ENCODE assay signal across 28 cellular contexts in the genomic region with DNA sequence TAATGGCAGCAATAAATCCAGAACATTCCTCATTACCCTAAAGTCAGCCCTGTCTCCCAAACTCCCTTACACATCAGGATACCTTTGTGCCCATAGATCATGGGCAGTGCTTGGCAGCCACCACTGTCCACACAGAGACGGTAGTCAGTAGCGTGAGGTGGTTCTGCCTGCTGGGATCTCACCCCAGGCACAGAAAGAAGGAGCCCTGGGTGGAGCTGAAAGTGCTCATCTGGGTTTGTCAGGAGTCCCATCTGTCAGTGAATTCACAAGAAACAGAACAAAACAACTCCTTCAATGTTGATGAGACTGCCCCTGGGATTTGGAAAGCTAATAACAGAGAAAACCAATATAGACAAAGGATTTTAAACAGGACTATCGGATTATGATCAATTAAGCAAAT.
"Had no signal": no experiment of that assay in that cellular context is flagged by ENCODE, and none has a peak within 500 bp of the region (broad histone marks: within the 10 kb centered on the region; RNA-seq: fewer than 3 reads in every experiment).

No MANE protein-coding gene starts in this region.

- H3K36me3 Mint-ChIP-seq: activated naive CD8-positive, alpha-beta T cell treated with anti-CD3 and anti-CD28 coated beads, Interleukin-2, amount 10 ng/mL, durations not matched to agents 7 days and 5 days; brain; mesothelial cell of epicardium; naive B cell; WTC11 had no signal

- H3K4me1 Mint-ChIP-seq: brain, mesothelial cell of epicardium, nephron progenitor cell had no signal

- H3K36me3 ChIP-seq: ascending aorta, cardiac muscle cell, heart right ventricle, neutrophil, ovary, right lobe of liver, thoracic aorta, upper lobe of left lung, vagina had no signal

- H3K4me3 Mint-ChIP-seq: activated naive CD8-positive, alpha-beta T cell treated with anti-CD3 and anti-CD28 coated beads, Interleukin-2, amount 10 ng/mL, durations not matched to agents 7 days and 5 days; activated T-cell treated with anti-CD3 and anti-CD28 coated beads, Interleukin-2, amount 50 U/mL, for 24 hours; brain; effector memory CD8-positive, alpha-beta T cell; mesothelial cell of epicardium; naive B cell; nephron progenitor cell; WTC11 had no signal

- H3K4me3 ChIP-seq: ascending aorta, cardiac muscle cell, heart right ventricle, ovary, right lobe of liver, thoracic aorta, upper lobe of left lung, vagina had no signal

- H3K27ac Mint-ChIP-seq: activated naive CD8-positive, alpha-beta T cell treated with anti-CD3 and anti-CD28 coated beads, Interleukin-2, amount 10 ng/mL, durations not matched to agents 7 days and 5 days; activated T-cell treated with anti-CD3 and anti-CD28 coated beads, Interleukin-2, amount 50 U/mL, for 24 hours; activated T-helper 2 cell treated with anti-CD3 and anti-CD28 coated beads, Interferon-gamma antibody, Interleukin-2, Interleukin-4, amounts not matched to agents 10 μg/mL and 5 μg/mL and 100 μg/mL, durations not matched to agents 14 hours and 24 hours and 36 hours; effector memory CD8-positive, alpha-beta T cell; mesothelial cell of epicardium; naive B cell; nephron progenitor cell; progenitor cell of endocrine pancreas; WTC11 had no signal

- H3K27me3 ChIP-seq: ascending aorta, cardiac muscle cell, neutrophil, ovary, right lobe of liver, upper lobe of left lung, vagina had no signal

- ATAC-seq: effector memory CD8-positive, alpha-beta T cell; heart right ventricle; right lobe of liver; WTC11 had no signal

- H3K27me3 Mint-ChIP-seq: activated naive CD8-positive, alpha-beta T cell treated with anti-CD3 and anti-CD28 coated beads, Interleukin-2, amount 10 ng/mL, durations not matched to agents 7 days and 5 days had no signal

- H3K27ac ChIP-seq: ascending aorta, cardiac muscle cell, heart right ventricle, neutrophil, ovary, right lobe of liver, thoracic aorta, upper lobe of left lung, vagina had no signal

- DNase-seq: activated CD4-positive, alpha-beta T cell treated with anti-CD3 and anti-CD28 coated beads for 1 hour; activated CD4-positive, alpha-beta T cell treated with anti-CD3 and anti-CD28 coated beads, Interleukin-2, amount 50 U/mL, for 1 hour; activated CD8-positive, alpha-beta memory T cell treated with anti-CD3 and anti-CD28 coated beads, Interleukin-2, amount 50 U/mL, for 48 hours; activated naive CD8-positive, alpha-beta T cell treated with anti-CD3 and anti-CD28 coated beads, Interleukin-2, amount 10 ng/mL, durations not matched to agents 7 days and 5 days; activated T-cell treated with anti-CD3 and anti-CD28 coated beads, Interleukin-2, amount 50 U/mL, for 24 hours; cortex of kidney; effector memory CD8-positive, alpha-beta T cell; erythroblast; foreskin fibroblast; heart right ventricle; naive B cell; nephron progenitor cell; ovary; right lobe of liver; stimulated activated CD4-positive, alpha-beta T cell treated with anti-CD3 and anti-CD28 coated beads, Interleukin-2, amount 100 ng/mL, for 48 hours; stimulated activated naive CD4-positive, alpha-beta T cell treated with Interleukin-2 at 50 U/mL for 16 hours; T-helper 2 cell; upper lobe of left lung had no signal

- H3K4me1 ChIP-seq: ascending aorta, heart right ventricle, right lobe of liver, upper lobe of left lung, vagina had no signal

- H3K9me3 Mint-ChIP-seq: activated naive CD8-positive, alpha-beta T cell treated with anti-CD3 and anti-CD28 coated beads, Interleukin-2, amount 10 ng/mL, durations not matched to agents 7 days and 5 days; activated T-cell treated with anti-CD3 and anti-CD28 coated beads, Interleukin-2, amount 50 U/mL, for 24 hours; activated T-helper 2 cell treated with anti-CD3 and anti-CD28 coated beads, Interferon-gamma antibody, Interleukin-2, Interleukin-4, amounts not matched to agents 10 μg/mL and 5 μg/mL and 100 μg/mL, durations not matched to agents 14 hours and 24 hours and 36 hours; effector memory CD8-positive, alpha-beta T cell; nephron progenitor cell; WTC11 had no signal

- H3K9me3 ChIP-seq: ascending aorta, heart right ventricle, neutrophil, ovary, right lobe of liver, thoracic aorta, upper lobe of left lung, vagina had no signal
